In genomic region chr15:52394020-52394608, GRCh38 we compare ENCODE assay signal across 18 cellular contexts.
DNase-seq lines count a peak whose midpoint lies in the region; ATAC-seq, FAIRE-seq and TF ChIP-seq lines count a peak whose summit lies in the region.
"Had no signal": no experiment of that assay in that cellular context is flagged by ENCODE, and none has a peak within 500 bp of the region (broad histone marks: within the 10 kb centered on the region; RNA-seq: fewer than 3 reads in every experiment).

No MANE protein-coding gene starts in this region.

- H3K9me3 Mint-ChIP-seq in CD4-positive, alpha-beta memory T cell = no peaks in the 10 kb centered on the region
- no peaks in the 10 kb centered on the region for H3K9me3 Mint-ChIP-seq in GM23338
- no peaks in the 10 kb centered on the region for H3K9me3 Mint-ChIP-seq in activated T-helper 17 cell treated with anti-CD3 and anti-CD28 coated beads, Interleukin-2, amount 50 U/mL, for 72 hours
- H3K9me3 Mint-ChIP-seq in mesothelial cell of epicardium = no peaks in the 10 kb centered on the region

- no peaks in the 10 kb centered on the region for H4K20me1 ChIP-seq in GM23338 (replicated peaks; ENCODE audit: insufficient read depth)

- no peak for DNase-seq in CD4-positive, alpha-beta memory T cell
- no peak for DNase-seq in GM23338 (ENCODE audit: low spot score)
- no peak for DNase-seq in mesothelial cell of epicardium (ENCODE audit: low spot score in 2 of 2, unreplicated experiment in 2 of 2)
- no peak for DNase-seq in NCI-H128 (lab: John Stamatoyannopoulos, UW; ENCODE audit: unreplicated experiment)
- no peak for DNase-seq in small intestine
- DNase-seq: COR-L47; DMS153; EL; NCI-H146; NCI-H345; NK-92 treated with Interleukin-12 subunit alpha and Interleukin-12 subunit beta, amount 100 ng/mL, for 24 hours had no signal

- peak overlapping the region in 5 of 7 donors; percentile 2 to 90 (median 41) for H3K27ac Mint-ChIP-seq in CD4-positive, alpha-beta memory T cell
- peak overlapping the region; percentile 53; the same call in 1 of the 2 replicates for H3K27ac Mint-ChIP-seq in GM23338
- H3K27ac Mint-ChIP-seq in activated T-helper 17 cell treated with anti-CD3 and anti-CD28 coated beads, Interleukin-2, amount 50 U/mL, for 72 hours = peak overlapping the region; percentile 31
- peak overlapping the region; percentile 88 for H3K27ac Mint-ChIP-seq in mesothelial cell of epicardium

- H3K27me3 ChIP-seq in CD4-positive, alpha-beta memory T cell (ENCODE audit: insufficient read depth, low read length) = no peaks in the 10 kb centered on the region
- H3K27me3 ChIP-seq in GM23338 (ENCODE audit: insufficient read depth) (no peaks in the 10 kb centered on the region), small intestine (ENCODE audit: control insufficient read depth in 2 of 2, insufficient read depth in 2 of 2, low read length in 2 of 2) (no peaks in the 10 kb centered on the region)
- H3K27me3 ChIP-seq: SJSA1 had no signal

- intact Hi-C loops in CD4-positive, alpha-beta memory T cell (cut with micrococcal nuclease) = no loop called here

- peaks cover 44 to 46% of the 10 kb centered on the region in 2 donors for H3K36me3 Mint-ChIP-seq in CD4-positive, alpha-beta memory T cell
- no peaks in the 10 kb centered on the region; the same call in 2 of the 3 replicates for H3K36me3 Mint-ChIP-seq in GM23338 (ENCODE audit: low read depth)
- peaks cover 72% of the 10 kb centered on the region for H3K36me3 Mint-ChIP-seq in activated T-helper 17 cell treated with anti-CD3 and anti-CD28 coated beads, Interleukin-2, amount 50 U/mL, for 72 hours (ENCODE audit: low read depth)
- H3K36me3 Mint-ChIP-seq in mesothelial cell of epicardium = peaks cover 8% of the 10 kb centered on the region

- H3F3A ChIP-seq in GM23338 (replicated peaks; ENCODE audit: low read depth) = no peaks in the 10 kb centered on the region

- no peak for FAIRE-seq in small intestine (lab: Jason Lieb, UNC)
- FAIRE-seq: A549, H54 had no signal

- H3K4me1 ChIP-seq in CD4-positive, alpha-beta memory T cell (ENCODE audit: insufficient read depth, low read length) = no peaks in the 10 kb centered on the region
- H3K4me1 ChIP-seq in GM23338 (ENCODE audit: insufficient read depth) (peaks cover 48% of the 10 kb centered on the region), small intestine (ENCODE audit: control insufficient read depth in 2 of 2, insufficient read depth in 1 of 2, low read depth in 1 of 2, low read length in 1 of 2) (no peaks in the 10 kb centered on the region)
- H3K4me1 ChIP-seq: A549, SJSA1 had no signal

- no peaks in the 10 kb centered on the region for H3K9me2 ChIP-seq in GM23338 (ENCODE audit: insufficient read depth)

- 46 to 60% (median 47%) methylated on average over 4 of the region's 4 CpGs for WGBS in small intestine, 3 donors

- peaks cover 0 to 4% (median 1%) of the 10 kb centered on the region in 4 donors for H3K4me1 Mint-ChIP-seq in CD4-positive, alpha-beta memory T cell
- H3K4me1 Mint-ChIP-seq in GM23338 (peaks cover 59% of the 10 kb centered on the region), mesothelial cell of epicardium (peaks cover 15% of the 10 kb centered on the region)
- peaks cover 15% of the 10 kb centered on the region for H3K4me1 Mint-ChIP-seq in activated T-helper 17 cell treated with anti-CD3 and anti-CD28 coated beads, Interleukin-2, amount 50 U/mL, for 72 hours

- ATAC-seq in GM23338 (no peak), GM18867 (IDR thresholded peaks at IDR 0.05; ENCODE audit: unreplicated experiment) (no peak), HG02938 (IDR thresholded peaks at IDR 0.05; ENCODE audit: unreplicated experiment) (no peak)
- ATAC-seq in activated T-helper 17 cell treated with anti-CD3 and anti-CD28 coated beads, Interleukin-2, amount 50 U/mL, for 72 hours (replicated peaks) = peak; percentile 73
- ATAC-seq: A549 had no signal

- no peaks in the 10 kb centered on the region for H3K79me2 ChIP-seq in GM23338 (replicated peaks; ENCODE audit: insufficient read depth)

- no peaks in the 10 kb centered on the region for H3K27me3 Mint-ChIP-seq in CD4-positive, alpha-beta memory T cell
- no peaks in the 10 kb centered on the region for H3K27me3 Mint-ChIP-seq in GM23338 (ENCODE audit: insufficient read depth, low read depth, poor library complexity)
- no peaks in the 10 kb centered on the region for H3K27me3 Mint-ChIP-seq in activated T-helper 17 cell treated with anti-CD3 and anti-CD28 coated beads, Interleukin-2, amount 50 U/mL, for 72 hours
- no peaks in the 10 kb centered on the region for H3K27me3 Mint-ChIP-seq in mesothelial cell of epicardium (ENCODE audit: low read depth)

- H3K4me3 ChIP-seq in CD4-positive, alpha-beta memory T cell (ENCODE audit: low read length in 2 of 2) = no peak overlapping the region
- H3K4me3 ChIP-seq in GM23338 = no peak overlapping the region
- no peak overlapping the region for H3K4me3 ChIP-seq in small intestine (ENCODE audit: low read depth in 1 of 2, low read length in 2 of 2)
- H3K4me3 ChIP-seq: A549, SJSA1 had no signal

- CTCF ChIA-PET in CD4-positive, alpha-beta memory T cell (lab: Charles Lee; ENCODE audit: partially characterized antibody) = no interaction called here

- POLR2A ChIA-PET in CD4-positive, alpha-beta memory T cell (lab: Charles Lee; ENCODE audit: partially characterized antibody) = no interaction called here

- no peak overlapping the region for H2AFZ ChIP-seq in GM23338

- TF ChIP-seq CTCF in GM23338 (conservative IDR thresholded peaks at IDR 0.05; ENCODE audit: low read depth in 2 of 2) (no peak), mesothelial cell of epicardium (IDR thresholded peaks at IDR 0.05; ENCODE audit: unreplicated experiment) (no peak)

- no peak overlapping the region for H3K4me3 Mint-ChIP-seq in CD4-positive, alpha-beta memory T cell
- no peak overlapping the region for H3K4me3 Mint-ChIP-seq in GM23338
- H3K4me3 Mint-ChIP-seq in activated T-helper 17 cell treated with anti-CD3 and anti-CD28 coated beads, Interleukin-2, amount 50 U/mL, for 72 hours = no peak overlapping the region
- H3K4me3 Mint-ChIP-seq in mesothelial cell of epicardium = no peak overlapping the region

- H3K9me3 ChIP-seq in CD4-positive, alpha-beta memory T cell (ENCODE audit: control insufficient read depth in 1 of 2, low read length in 2 of 2) = no peaks in the 10 kb centered on the region
- no peaks in the 10 kb centered on the region for H3K9me3 ChIP-seq in small intestine (ENCODE audit: control insufficient read depth, low read depth)
- H3K9me3 ChIP-seq: A549, SJSA1 had no signal

- H3K36me3 ChIP-seq in CD4-positive, alpha-beta memory T cell (ENCODE audit: insufficient read depth, low read length) = no peaks in the 10 kb centered on the region
- H3K36me3 ChIP-seq in GM23338 (ENCODE audit: insufficient read depth) = no peaks in the 10 kb centered on the region
- H3K36me3 ChIP-seq in small intestine (ENCODE audit: control insufficient read depth in 2 of 2, insufficient read depth in 2 of 2, low read length in 2 of 2) = no peaks in the 10 kb centered on the region

- no peak overlapping the region for H3K27ac ChIP-seq in CD4-positive, alpha-beta memory T cell (ENCODE audit: low read depth, low read length)
- peak overlapping the region; percentile 50 for H3K27ac ChIP-seq in GM23338 (ENCODE audit: low read depth)
- H3K27ac ChIP-seq in small intestine (ENCODE audit: low read depth in 1 of 2, low read length in 1 of 2) = no peak overlapping the region
- H3K27ac ChIP-seq: A549, C4-2B, SJSA1 had no signal

- H3K4me2 ChIP-seq in GM23338 = no peak overlapping the region
- H3K4me2 ChIP-seq: A549 had no signal

TF ChIP-seq in GM23338, 12 proteins besides CTCF, POLR2A, EP300 and RAD21 (continues in another document):
- no peak for TF ChIP-seq NANOG (IDR thresholded peaks at IDR 0.05; ENCODE audit: borderline replicate concordance)

Comparison
In these comparisons a context has a peak if more than half of its experiments do, and no peak if none do; other contexts are left out.
1. H3K27ac Mint-ChIP-seq: peak in every context shown above with its lines; median percentile 88 in mesothelial cell of epicardium; 53 in GM23338; 41 in CD4-positive, alpha-beta memory T cell; 31 in activated T-helper 17 cell treated with anti-CD3 and anti-CD28 coated beads, Interleukin-2, amount 50 U/mL, for 72 hours.